1 cellular context compared by ENCODE assay signal in the genomic region with DNA sequence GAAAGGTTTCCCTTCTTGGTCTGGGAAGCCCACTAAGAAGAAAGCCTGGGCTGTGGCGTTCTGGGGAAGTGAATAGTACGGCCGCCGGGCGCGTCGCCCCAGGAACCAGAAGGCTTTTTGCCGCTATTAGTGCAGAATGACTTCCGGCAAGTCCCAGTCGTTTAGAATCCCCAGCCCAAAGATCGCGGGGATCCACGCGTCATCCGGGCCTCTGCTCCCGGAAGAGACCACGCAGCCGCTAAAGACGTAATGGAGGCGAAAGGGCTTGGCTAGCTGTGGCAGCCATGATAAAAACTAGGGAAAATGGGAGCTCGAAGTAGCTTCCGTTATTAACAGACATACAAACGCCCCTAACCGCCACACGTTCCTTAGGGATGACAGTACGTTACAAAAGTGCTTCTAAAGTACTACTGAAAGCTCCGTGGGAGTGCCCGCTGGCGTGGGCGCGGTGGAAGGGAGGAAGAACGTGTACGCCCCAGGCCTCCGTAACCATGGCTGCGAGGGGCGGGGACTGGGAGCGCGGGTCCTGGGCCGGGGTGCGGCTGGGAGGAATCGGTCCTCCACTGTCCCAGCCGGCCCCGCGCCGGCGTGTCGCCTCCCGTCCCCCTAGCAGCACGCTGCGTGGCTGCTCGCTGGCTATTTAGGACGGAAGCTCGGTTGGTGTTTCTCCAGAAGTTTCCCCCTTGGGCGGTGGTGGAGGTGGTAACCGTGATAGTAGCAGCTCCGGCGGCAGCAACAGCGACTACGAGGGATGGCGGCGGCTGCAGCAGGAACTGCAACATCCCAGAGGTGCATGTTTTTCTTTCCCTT.
TF ChIP-seq lines count a peak whose summit lies in the region.

SUGT1 (plus strand) TSS at position 667 of the 810 bp plus-strand sequence; CDS start at position 752, 85 bp downstream.

TF ChIP-seq in GM23338, 12 proteins besides CTCF, POLR2A, EP300 and RAD21:
- TF ChIP-seq ETS1 (IDR thresholded peaks at IDR 0.05), result peak; percentile 68; the same call in 1 of the 2 replicates
- TF ChIP-seq STAT1 (IDR thresholded peaks at IDR 0.05; ENCODE audit: unreplicated experiment), result no peak
- no peak for TF ChIP-seq ZNF462 (CRISPR knock-in tag; IDR thresholded peaks at IDR 0.05)
- TF ChIP-seq EZH2 (IDR thresholded peaks at IDR 0.05; ENCODE audit: low read depth, unreplicated experiment), result no peak
- TF ChIP-seq EZH2phosphoT487 (IDR thresholded peaks at IDR 0.05; ENCODE audit: unreplicated experiment), result no peak
- TF ChIP-seq CREB1 (CRISPR knock-in tag; IDR thresholded peaks at IDR 0.05; ENCODE audit: low read depth), result peak; percentile 75
- TF ChIP-seq, protein P1, sequence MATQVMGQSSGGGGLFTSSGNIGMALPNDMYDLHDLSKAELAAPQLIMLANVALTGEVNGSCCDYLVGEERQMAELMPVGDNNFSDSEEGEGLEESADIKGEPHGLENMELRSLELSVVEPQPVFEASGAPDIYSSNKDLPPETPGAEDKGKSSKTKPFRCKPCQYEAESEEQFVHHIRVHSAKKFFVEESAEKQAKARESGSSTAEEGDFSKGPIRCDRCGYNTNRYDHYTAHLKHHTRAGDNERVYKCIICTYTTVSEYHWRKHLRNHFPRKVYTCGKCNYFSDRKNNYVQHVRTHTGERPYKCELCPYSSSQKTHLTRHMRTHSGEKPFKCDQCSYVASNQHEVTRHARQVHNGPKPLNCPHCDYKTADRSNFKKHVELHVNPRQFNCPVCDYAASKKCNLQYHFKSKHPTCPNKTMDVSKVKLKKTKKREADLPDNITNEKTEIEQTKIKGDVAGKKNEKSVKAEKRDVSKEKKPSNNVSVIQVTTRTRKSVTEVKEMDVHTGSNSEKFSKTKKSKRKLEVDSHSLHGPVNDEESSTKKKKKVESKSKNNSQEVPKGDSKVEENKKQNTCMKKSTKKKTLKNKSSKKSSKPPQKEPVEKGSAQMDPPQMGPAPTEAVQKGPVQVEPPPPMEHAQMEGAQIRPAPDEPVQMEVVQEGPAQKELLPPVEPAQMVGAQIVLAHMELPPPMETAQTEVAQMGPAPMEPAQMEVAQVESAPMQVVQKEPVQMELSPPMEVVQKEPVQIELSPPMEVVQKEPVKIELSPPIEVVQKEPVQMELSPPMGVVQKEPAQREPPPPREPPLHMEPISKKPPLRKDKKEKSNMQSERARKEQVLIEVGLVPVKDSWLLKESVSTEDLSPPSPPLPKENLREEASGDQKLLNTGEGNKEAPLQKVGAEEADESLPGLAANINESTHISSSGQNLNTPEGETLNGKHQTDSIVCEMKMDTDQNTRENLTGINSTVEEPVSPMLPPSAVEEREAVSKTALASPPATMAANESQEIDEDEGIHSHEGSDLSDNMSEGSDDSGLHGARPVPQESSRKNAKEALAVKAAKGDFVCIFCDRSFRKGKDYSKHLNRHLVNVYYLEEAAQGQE (IDR thresholded peaks at IDR 0.05; ENCODE audit: unreplicated experiment), result no peak
- peak; percentile 85 for TF ChIP-seq POLR2AphosphoS5 (IDR thresholded peaks at IDR 0.05; ENCODE audit: low read depth)
- no peak for TF ChIP-seq ZNF114 (CRISPR knock-in tag; IDR thresholded peaks at IDR 0.05)
- no peak for TF ChIP-seq ZNF331 (CRISPR knock-in tag; IDR thresholded peaks at IDR 0.05; ENCODE audit: low read depth)
- TF ChIP-seq NANOG (IDR thresholded peaks at IDR 0.05; ENCODE audit: borderline replicate concordance), result no peak
- no peak for TF ChIP-seq JUNB (IDR thresholded peaks at IDR 0.05; ENCODE audit: unreplicated experiment)
